Comparison of ENCODE assay signal across 9 cellular contexts in the genomic region with DNA sequence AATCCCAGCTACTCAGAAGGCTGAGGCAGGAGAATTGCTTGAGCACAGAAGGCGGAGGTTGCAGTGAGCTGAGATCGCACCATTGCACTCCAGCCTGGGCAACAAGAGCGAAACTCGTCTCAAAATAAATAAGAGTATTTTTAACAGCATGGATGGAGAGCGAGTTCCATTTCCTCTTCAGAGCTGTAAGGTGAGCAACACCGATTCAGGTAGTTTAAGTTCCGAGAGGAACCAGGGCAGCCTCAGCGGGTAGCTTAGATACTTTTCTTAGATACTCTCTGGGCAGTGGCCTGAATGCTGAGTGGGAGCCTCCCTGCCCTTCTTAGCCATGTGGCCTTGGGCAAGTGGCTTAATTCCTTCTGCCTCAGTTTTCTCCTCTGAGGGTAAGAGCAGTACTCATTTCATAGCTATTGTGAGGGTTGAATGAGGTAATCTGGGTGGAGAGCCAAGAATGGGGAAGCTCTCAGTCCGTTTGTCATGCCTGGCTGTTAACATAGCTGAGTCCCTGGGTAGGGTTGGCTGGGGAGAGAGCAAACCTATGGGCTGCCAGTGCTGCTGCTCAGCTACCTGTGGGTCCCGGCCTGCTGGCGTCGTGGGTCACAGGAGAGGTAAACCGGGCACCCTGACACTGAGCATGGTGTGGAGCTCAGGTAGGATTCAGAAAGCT. TPM values are rescaled to one million over a fixed set of nuclear protein-coding genes. Genes with fewer than 3 reads are reported as not detected.
DNase-seq lines count a peak whose midpoint lies in the region; ATAC-seq and TF ChIP-seq lines count a peak whose summit lies in the region.
"Had no signal": no experiment of that assay in that cellular context is flagged by ENCODE, and none has a peak within 500 bp of the region (broad histone marks: within the 10 kb centered on the region; RNA-seq: fewer than 3 reads in every experiment).

No MANE protein-coding gene starts in this region.

- CTCF ChIA-PET in BJ (lab: Yijun Ruan, JAX): interaction anchor here (0.6 to 1.2 kb wide), 5 partner anchors 16 to 181 kb away, joined by 3 to 4 read pairs (median 3); no protein-coding TSS in a partner anchor
- CTCF ChIA-PET in activated CD4-positive, alpha-beta T cell treated with anti-CD3 and anti-CD28 coated beads, Interleukin-2, amount 10 ng/mL, durations not matched to agents 7 days and 5 days (lab: Charles Lee): interaction anchor here (0.6 kb wide), 1 partner anchor 382 kb away, joined by 3 read pairs; no protein-coding TSS in a partner anchor

- DNase-seq in BJ (ENCODE audit: low read depth) (peak; percentile 57), astrocyte of the cerebellum (ENCODE audit: low read depth) (peak; percentile 40), kidney tubule cell (ENCODE audit: low spot score) (peak; percentile 88)
- no peak for DNase-seq in activated naive CD4-positive, alpha-beta T cell treated with anti-CD3 and anti-CD28 coated beads, Interleukin-2, amount 50 U/mL, for 16 hours
- no peak for DNase-seq in activated CD4-positive, alpha-beta T cell treated with anti-CD3 and anti-CD28 coated beads, Interleukin-2, amount 10 ng/mL, durations not matched to agents 7 days and 5 days
- DNase-seq: left cardiac atrium had no signal

- POLR2A ChIA-PET in BJ (lab: Charles Lee): interaction anchor here (0.6 kb wide), 1 partner anchor 46 kb away, joined by 4 read pairs; no protein-coding TSS in a partner anchor
- POLR2A ChIA-PET in activated CD4-positive, alpha-beta T cell treated with anti-CD3 and anti-CD28 coated beads, Interleukin-2, amount 10 ng/mL, durations not matched to agents 7 days and 5 days (lab: Charles Lee): no interaction called here

- H3K9me3 Mint-ChIP-seq in activated CD4-positive, alpha-beta T cell treated with anti-CD3 and anti-CD28 coated beads, Interleukin-2, amount 10 ng/mL, durations not matched to agents 7 days and 5 days: no peaks in the 10 kb centered on the region

- H3K4me3 Mint-ChIP-seq in activated CD4-positive, alpha-beta T cell treated with anti-CD3 and anti-CD28 coated beads, Interleukin-2, amount 10 ng/mL, durations not matched to agents 7 days and 5 days: no peak overlapping the region

- H3K27me3 Mint-ChIP-seq in activated CD4-positive, alpha-beta T cell treated with anti-CD3 and anti-CD28 coated beads, Interleukin-2, amount 10 ng/mL, durations not matched to agents 7 days and 5 days: no peaks in the 10 kb centered on the region

- ATAC-seq in HG03378 (IDR thresholded peaks at IDR 0.05; ENCODE audit: unreplicated experiment) (peak; percentile 32), GM19397 (IDR thresholded peaks at IDR 0.05; ENCODE audit: unreplicated experiment) (no peak), HG03354 (IDR thresholded peaks at IDR 0.05; ENCODE audit: poor library complexity, severe bottlenecking, unreplicated experiment) (no peak)

- no peak overlapping the region for H3K27ac Mint-ChIP-seq in activated CD4-positive, alpha-beta T cell treated with anti-CD3 and anti-CD28 coated beads, Interleukin-2, amount 10 ng/mL, durations not matched to agents 7 days and 5 days

- H3K36me3 ChIP-seq in BJ (ENCODE audit: control insufficient read depth, insufficient read depth, low read length): no peaks in the 10 kb centered on the region

- H3K27me3 ChIP-seq in BJ (ENCODE audit: control insufficient read depth, insufficient read depth, low read length): no peaks in the 10 kb centered on the region

- in situ Hi-C loops in astrocyte of the cerebellum (cut with HindIII; ENCODE audit: low sequenced_read_pairs): loop anchor here (5.0 kb wide), 1 partner anchor 88 kb away; no protein-coding TSS in a partner anchor

- peaks cover 1% of the 10 kb centered on the region for H3K36me3 Mint-ChIP-seq in activated CD4-positive, alpha-beta T cell treated with anti-CD3 and anti-CD28 coated beads, Interleukin-2, amount 10 ng/mL, durations not matched to agents 7 days and 5 days (ENCODE audit: low read depth)

- H3K4me3 ChIP-seq in BJ (ENCODE audit: low read depth, low read length): no peak overlapping the region
- no peak overlapping the region for H3K4me3 ChIP-seq in astrocyte of the cerebellum (ENCODE audit: low read depth, low read length)

- peaks cover 44% of the 10 kb centered on the region for H3K4me1 Mint-ChIP-seq in activated CD4-positive, alpha-beta T cell treated with anti-CD3 and anti-CD28 coated beads, Interleukin-2, amount 10 ng/mL, durations not matched to agents 7 days and 5 days

- TF ChIP-seq CTCF in BJ (IDR thresholded peaks at IDR 0.05; ENCODE audit: insufficient read depth, low read depth, low read length) (no peak), astrocyte of the cerebellum (IDR thresholded peaks at IDR 0.05; ENCODE audit: low read depth, low read length, missing control alignments) (no peak)

RNA-seq across cellular contexts. Expression of gene ATP11A, which starts 4.1 kb away (rescaled TPM):
- 1.8 and 1.9 TPM in 2 replicates for polyA plus RNA-seq in BJ (2011; rRNA removed)
- polyA minus RNA-seq in BJ (2011; rRNA and poly(A)+ RNA removed): 4.2 and 7.7 TPM in 2 replicates
- total RNA-seq in activated CD4-positive, alpha-beta T cell treated with anti-CD3 and anti-CD28 coated beads, Interleukin-2, amount 10 ng/mL, durations not matched to agents 7 days and 5 days: 10 to 100 TPM; 63.1 to 68.4 TPM

Comparison
In these comparisons a context has a peak if more than half of its experiments do, and no peak if none do; other contexts are left out.
1. DNase-seq: peak in BJ (single experiment), astrocyte of the cerebellum (single experiment) and kidney tubule cell (single experiment); none in activated naive CD4-positive, alpha-beta T cell treated with anti-CD3 and anti-CD28 coated beads, Interleukin-2, amount 50 U/mL, for 16 hours (single experiment) and activated CD4-positive, alpha-beta T cell treated with anti-CD3 and anti-CD28 coated beads, Interleukin-2, amount 10 ng/mL, durations not matched to agents 7 days and 5 days (single experiment).